ENCODE assay signal across 10 cellular contexts in the genomic region with DNA sequence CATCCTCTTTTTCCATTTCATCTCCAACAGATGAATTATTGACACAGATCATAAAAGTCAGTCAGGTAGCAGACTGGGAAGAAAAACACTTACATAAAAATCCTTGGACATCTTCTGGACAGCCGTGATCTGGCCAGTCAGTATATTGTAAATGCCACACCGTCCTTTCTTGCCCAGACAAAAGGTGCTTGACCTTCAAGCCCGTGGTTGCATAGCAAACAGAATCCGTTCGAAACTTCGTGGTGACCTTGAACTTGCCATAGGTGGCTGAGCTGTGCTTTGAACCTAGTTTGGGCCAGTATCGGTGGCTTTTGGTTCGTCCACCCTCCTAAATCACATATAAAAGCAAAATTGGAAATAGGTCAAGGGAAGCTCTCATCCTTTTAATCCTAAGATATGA.
"Had no signal": no experiment of that assay in that cellular context is flagged by ENCODE, and none has a peak within 500 bp of the region (broad histone marks: within the 10 kb centered on the region; RNA-seq: fewer than 3 reads in every experiment).

No MANE protein-coding gene starts in this region.

- H3K27ac Mint-ChIP-seq: HFFc6 had no signal

- H3K9me3 Mint-ChIP-seq: HFFc6 had no signal

- H3K4me1 ChIP-seq: HAP-1 had no signal

- H3K4me3 Mint-ChIP-seq: HFFc6, IgD-negative memory B cell had no signal

- H3K4me1 Mint-ChIP-seq: IgD-negative memory B cell had no signal

- DNase-seq: GM23248, GOT3, H7, HFFc6, KBM-7 had no signal

- FAIRE-seq: HTR-8/SVneo had no signal

- H3K4me3 ChIP-seq: GM23248, HAP-1 had no signal

- H3K4me2 ChIP-seq: KMS-11 had no signal

- ATAC-seq: HCT116 had no signal

- H3K9me3 ChIP-seq: HAP-1 had no signal

- H3K27ac ChIP-seq: GM23248, KMS-11 had no signal

- H2AFZ ChIP-seq: GM23248 had no signal

- H3K9ac ChIP-seq: GM23248, KMS-11 had no signal
